1 cellular context compared by ENCODE assay signal in genomic region chr15:85382942-85383341, GRCh38.
TF ChIP-seq lines count a peak whose summit lies in the region.

No MANE protein-coding gene starts in this region.

TF ChIP-seq in GM12878, 131 proteins besides CTCF, POLR2A, EP300 and RAD21 (continued from another document):
- no peak for TF ChIP-seq GABPA (IDR thresholded peaks at IDR 0.05; ENCODE audit: low read depth)
